Comparison of ENCODE assay signal across 10 cellular contexts in genomic region chr13:94711561-94712286, GRCh38. TPM values are rescaled to one million over a fixed set of nuclear protein-coding genes. Genes with fewer than 3 reads are reported as not detected.
DNase-seq lines count a peak whose midpoint lies in the region; ATAC-seq and FAIRE-seq lines count a peak whose summit lies in the region.
"Had no signal": no experiment of that assay in that cellular context is flagged by ENCODE, and none has a peak within 500 bp of the region (broad histone marks: within the 10 kb centered on the region; RNA-seq: fewer than 3 reads in every experiment).

No MANE protein-coding gene starts in this region.

- intact Hi-C loops in left colon (cut with DNase I, micrococcal nuclease): no loop called here

- no peaks in the 10 kb centered on the region for H3K9me3 ChIP-seq in adipocyte (ENCODE audit: control insufficient read depth, low read length)

- ATAC-seq in HG02973 (IDR thresholded peaks at IDR 0.05; ENCODE audit: unreplicated experiment): peak; percentile 12
- peak; percentile 18 for ATAC-seq in left colon

- FAIRE-seq in HTR-8/SVneo (lab: Jason Lieb, UNC): no peak
- FAIRE-seq: G401.6, TTC549 had no signal

- no peaks in the 10 kb centered on the region for H3K36me3 ChIP-seq in adipocyte (ENCODE audit: control insufficient read depth, insufficient read depth, low read length, severe bottlenecking)

- peak; percentile 28 to 49 for DNase-seq in activated CD4-positive, alpha-beta T cell treated with anti-CD3 and anti-CD28 coated beads, Interleukin-2, amount 50 U/mL, for 48 hours
- DNase-seq in activated CD4-positive, alpha-beta T cell treated with anti-CD3 and anti-CD28 coated beads for 1 hour: no peak
- DNase-seq in adipocyte (ENCODE audit: low read depth) (peak; percentile 37), left colon (no peak), HTR-8/SVneo (ENCODE audit: insufficient read length, low spot score) (no peak), NCI-H1930 (lab: John Stamatoyannopoulos, UW) (no peak), kidney tubule cell (ENCODE audit: low spot score) (no peak)

- H3K4me3 ChIP-seq in adipocyte (ENCODE audit: low read length): no peak overlapping the region

- H3K4me1 ChIP-seq in adipocyte (ENCODE audit: control insufficient read depth, insufficient read depth, low read length): peaks cover 4% of the 10 kb centered on the region

- H3K27me3 ChIP-seq in adipocyte (replicated peaks; ENCODE audit: control insufficient read depth, insufficient read depth, low read length): peaks cover 64% of the 10 kb centered on the region

- H3K9ac ChIP-seq in adipocyte (ENCODE audit: low read length): no peak overlapping the region

RNA-seq across cellular contexts. Expression of gene SOX21, which starts 0.6 kb away (rescaled TPM):
- total RNA-seq in left colon: not detected

Comparison
In these comparisons a context has a peak if more than half of its experiments do, and no peak if none do; other contexts are left out.
1. DNase-seq: peak in activated CD4-positive, alpha-beta T cell treated with anti-CD3 and anti-CD28 coated beads, Interleukin-2, amount 50 U/mL, for 48 hours (2 of 2) and adipocyte (single experiment); none in activated CD4-positive, alpha-beta T cell treated with anti-CD3 and anti-CD28 coated beads for 1 hour (single experiment), left colon (0 of 2), HTR-8/SVneo (single experiment), NCI-H1930 (0 of 2) and kidney tubule cell (single experiment).